ENCODE assay signal across 9 cellular contexts in the genomic region with DNA sequence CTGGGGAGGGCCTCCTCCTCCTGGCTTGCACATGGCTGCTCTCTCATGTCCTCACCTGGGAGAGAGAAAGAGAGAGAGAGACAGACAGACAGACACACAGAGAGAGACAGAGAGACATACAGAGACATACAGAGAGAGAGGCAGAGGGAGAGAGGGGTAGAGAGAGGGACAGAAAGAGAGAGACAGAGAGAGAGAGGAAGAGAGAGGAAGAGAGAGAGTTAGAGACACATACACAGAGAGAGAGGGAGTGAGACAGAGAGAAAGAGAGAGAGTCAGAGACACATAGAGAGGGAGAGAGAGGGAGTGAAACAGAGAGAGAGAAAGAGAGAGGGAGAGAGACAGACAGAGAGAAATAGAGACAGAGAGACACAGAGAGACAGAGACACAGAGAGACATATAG.
"Had no signal": no experiment of that assay in that cellular context is flagged by ENCODE, and none has a peak within 500 bp of the region (broad histone marks: within the 10 kb centered on the region; RNA-seq: fewer than 3 reads in every experiment).

No MANE protein-coding gene starts in this region.

- H3K4me3 Mint-ChIP-seq: H9, HFFc6 had no signal

- DNase-seq: GM23248, GOT3, HCEC 1CT, HFFc6, IMR-90, KG1 had no signal

- ATAC-seq: K562 had no signal

- FAIRE-seq: H54, K562 had no signal

- H3K27ac Mint-ChIP-seq: HFFc6 had no signal

- H3K9me3 Mint-ChIP-seq: H9, HFFc6 had no signal
